Comparison of ENCODE assay signal across 2 cellular contexts in the genomic region with DNA sequence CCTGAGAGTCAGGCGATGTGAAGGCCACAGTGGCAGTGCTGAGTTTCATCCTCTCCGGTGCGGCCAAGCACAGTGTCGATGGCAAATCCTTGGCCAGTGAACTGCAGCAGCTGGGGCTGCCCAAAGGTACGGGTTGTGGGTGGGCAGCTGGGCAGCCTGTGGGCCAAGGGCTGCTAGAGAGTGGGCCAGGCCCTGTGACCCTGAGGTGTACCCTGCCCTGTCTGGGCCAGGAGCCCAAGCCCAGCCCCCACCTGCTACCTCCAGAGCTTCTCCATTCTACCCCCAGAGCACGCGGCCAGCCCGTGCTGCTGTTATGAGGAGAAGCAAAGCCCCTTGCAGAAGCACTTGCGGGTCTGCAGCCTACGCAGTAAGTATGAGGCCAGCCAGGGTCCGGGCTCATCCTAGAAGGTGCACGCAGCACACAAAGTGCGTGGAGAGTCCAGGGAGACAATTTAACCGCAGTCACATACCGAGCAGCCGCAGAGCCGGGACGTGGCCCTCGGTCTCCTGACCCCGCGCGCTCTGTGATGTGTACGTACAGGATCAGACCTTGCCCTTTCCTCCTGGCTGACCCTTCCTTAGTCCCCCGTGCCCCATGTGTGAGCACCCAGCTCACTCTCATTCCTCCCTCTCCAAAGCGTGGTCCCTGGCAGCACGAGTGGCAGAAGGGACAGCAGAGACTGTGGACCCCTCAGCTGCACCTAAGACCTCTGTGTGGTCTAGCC. TPM values are rescaled to one million over a fixed set of nuclear protein-coding genes. Genes with fewer than 3 reads are reported as not detected.
"Had no signal": no experiment of that assay in that cellular context is flagged by ENCODE, and none has a peak within 500 bp of the region (broad histone marks: within the 10 kb centered on the region; RNA-seq: fewer than 3 reads in every experiment).

No MANE protein-coding gene starts in this region.

RNA-seq across cellular contexts. Expression of gene GOLGA6B, which starts 14.6 kb away (rescaled TPM):
- total RNA-seq: G401, GM12878 had no signal
- polyA plus RNA-seq: GM12878 had no signal

RNA-seq across cellular contexts. Expression of gene HIGD2B, which starts 46.1 kb away (rescaled TPM):
- total RNA-seq: G401 had no signal
